Comparison of ENCODE assay signal across 26 cellular contexts in genomic region chr17:56011406-56012131, GRCh38.
DNase-seq lines count a peak whose midpoint lies in the region; ATAC-seq, FAIRE-seq and TF ChIP-seq lines count a peak whose summit lies in the region.
"Had no signal": no experiment of that assay in that cellular context is flagged by ENCODE, and none has a peak within 500 bp of the region (broad histone marks: within the 10 kb centered on the region; RNA-seq: fewer than 3 reads in every experiment).

No MANE protein-coding gene starts in this region.

- no peaks in the 10 kb centered on the region for H3K27me3 ChIP-seq in K562 (ENCODE audit: control insufficient read depth in 2 of 2, insufficient read depth in 2 of 2, low read length in 2 of 2)
- H3K27me3 ChIP-seq: MG63 had no signal

- H3K27ac Mint-ChIP-seq in activated CD4-positive, alpha-beta T cell treated with anti-CD3 and anti-CD28 coated beads for 36 hours = no peak overlapping the region
- H3K27ac Mint-ChIP-seq in activated CD4-positive, alpha-beta T cell treated with anti-CD3 and anti-CD28 coated beads, Interleukin-2, amount 10 ng/mL, durations not matched to agents 24 days and 14 days = no peak overlapping the region
- H3K27ac Mint-ChIP-seq: B cell; CD8-positive, alpha-beta T cell; HFFc6 had no signal

- no peak for TF ChIP-seq EP300 in K562 (IDR thresholded peaks at IDR 0.05; ENCODE audit: low read length)

- H3K9me3 Mint-ChIP-seq in activated CD4-positive, alpha-beta T cell treated with anti-CD3 and anti-CD28 coated beads for 36 hours (ENCODE audit: low read depth) = peaks cover 3% of the 10 kb centered on the region
- H3K9me3 Mint-ChIP-seq in activated CD4-positive, alpha-beta T cell treated with anti-CD3 and anti-CD28 coated beads, Interleukin-2, amount 10 ng/mL, durations not matched to agents 24 days and 14 days = peaks cover 8% of the 10 kb centered on the region

- intact Hi-C loops in activated CD4-positive, alpha-beta T cell treated with anti-CD3 and anti-CD28 coated beads for 36 hours (cut with DNase I, micrococcal nuclease) = no loop called here
- intact Hi-C loops in activated CD4-positive, alpha-beta T cell treated with anti-CD3 and anti-CD28 coated beads, Interleukin-2, amount 10 ng/mL, durations not matched to agents 24 days and 14 days (cut with micrococcal nuclease) = no loop called here
- intact Hi-C loops in K562 (cut with micrococcal nuclease) = no loop called here

- no peak for FAIRE-seq in K562 (lab: Jason Lieb, UNC)
- FAIRE-seq: GM12891 had no signal

- H3K4me3 ChIP-seq in K562 = no peak overlapping the region
- H3K4me3 ChIP-seq: HAP-1, MG63 had no signal

- H3K4me2 ChIP-seq in K562 (ENCODE audit: insufficient read depth, low read length) = no peak overlapping the region

- peak; percentile 57 for ATAC-seq in activated CD4-positive, alpha-beta T cell treated with anti-CD3 and anti-CD28 coated beads for 36 hours
- ATAC-seq in K562 (no peak), HG03108 (IDR thresholded peaks at IDR 0.05; ENCODE audit: unreplicated experiment) (no peak)
- ATAC-seq: CD8-positive, alpha-beta T cell had no signal

- H3K9me3 ChIP-seq in K562 (replicated peaks; ENCODE audit: control insufficient read depth, insufficient read depth, low read depth, low read length) = no peaks in the 10 kb centered on the region
- H3K9me3 ChIP-seq: Caco-2, HAP-1, MG63 had no signal

- peak; percentile 32 for DNase-seq in activated CD4-positive, alpha-beta T cell treated with anti-CD3 and anti-CD28 coated beads for 36 hours
- no peak for DNase-seq in activated CD4-positive, alpha-beta T cell treated with anti-CD3 and anti-CD28 coated beads, Interleukin-2, amount 10 ng/mL, durations not matched to agents 24 days and 14 days
- peak; percentile 15 for DNase-seq in stimulated activated CD4-positive, alpha-beta T cell treated with anti-CD3 and anti-CD28 coated beads, Interleukin-15, amount 100 ng/mL, for 24 hours
- no peak for DNase-seq in stimulated activated CD4-positive, alpha-beta T cell treated with anti-CD3 and anti-CD28 coated beads, Interleukin-4, amount 100 ng/mL, for 24 hours
- no peak for DNase-seq in K562 (ENCODE audit: extremely low read depth in 1 of 4, low spot score in 3 of 4)
- DNase-seq in DMS79 (lab: John Stamatoyannopoulos, UW) = no peak
- DNase-seq: Caco-2; CD8-positive, alpha-beta T cell; GF-D8; GOT3; HFFc6; KG1; MG63; NCI-H1105 treated with DMSO at 0.1 percent for 48 hours; NCI-H2029; NCI-H446; NCI-H524 treated with DMSO at 0.1 percent for 48 hours; NCI-H774; Right ventricle myocardium superior; RPMI8226 had no signal

- H3K4me1 ChIP-seq in K562 (replicated peaks in 1 of 2; ENCODE audit: control insufficient read depth in 2 of 2, insufficient read depth in 2 of 2, low read length in 2 of 2) = no peaks in the 10 kb centered on the region
- H3K4me1 ChIP-seq: Caco-2, HAP-1 had no signal

- no peak for TF ChIP-seq CTCF in K562 (IDR thresholded peaks at IDR 0.05 in 2 of 3, conservative IDR thresholded peaks at IDR 0.05 in 1 of 3; ENCODE audit: insufficient read depth in 2 of 3, low read depth in 1 of 3, low read length in 3 of 3)

- H3K27me3 Mint-ChIP-seq in activated CD4-positive, alpha-beta T cell treated with anti-CD3 and anti-CD28 coated beads for 36 hours = no peaks in the 10 kb centered on the region
- H3K27me3 Mint-ChIP-seq in activated CD4-positive, alpha-beta T cell treated with anti-CD3 and anti-CD28 coated beads, Interleukin-2, amount 10 ng/mL, durations not matched to agents 24 days and 14 days = peaks cover 2% of the 10 kb centered on the region
- H3K27me3 Mint-ChIP-seq: B cell had no signal

- no peaks in the 10 kb centered on the region for H3K9me1 ChIP-seq in K562 (ENCODE audit: control insufficient read depth, insufficient read depth, low read length)

- CTCF ChIA-PET in activated CD4-positive, alpha-beta T cell treated with anti-CD3 and anti-CD28 coated beads for 36 hours (lab: Charles Lee) = no interaction called here
- CTCF ChIA-PET in K562 (lab: Yijun Ruan, JAX; ENCODE audit: low intra/inter-chr PET ratio) = no interaction called here

- in situ Hi-C loops in K562 (cut with MboI) = no loop called here

- no TSS peak for BruUV-seq in K562 (replicated peaks; lab: Mats Ljungman, UMichigan)

- H3K9ac ChIP-seq in K562 (ENCODE audit: insufficient read depth in 1 of 2, low read depth in 2 of 2, low read length in 2 of 2) = no peak overlapping the region

- no peak overlapping the region for H3K27ac ChIP-seq in K562 (ENCODE audit: extremely low read depth, low read depth, low read length)
- H3K27ac ChIP-seq: 22Rv1, C4-2B had no signal

- no peak for TF ChIP-seq POLR2A in K562 (conservative IDR thresholded peaks at IDR 0.05)

- H3K4me1 Mint-ChIP-seq in activated CD4-positive, alpha-beta T cell treated with anti-CD3 and anti-CD28 coated beads for 36 hours = peaks cover 23% of the 10 kb centered on the region
- H3K4me1 Mint-ChIP-seq in activated CD4-positive, alpha-beta T cell treated with anti-CD3 and anti-CD28 coated beads, Interleukin-2, amount 10 ng/mL, durations not matched to agents 24 days and 14 days = peaks cover 4% of the 10 kb centered on the region
- H3K4me1 Mint-ChIP-seq: B cell had no signal

- TF ChIP-seq RAD21 in K562 (CRISPR knock-in tag; conservative IDR thresholded peaks at IDR 0.05 in 1 of 2, IDR thresholded peaks at IDR 0.05 in 1 of 2) = no peak

- H3K36me3 ChIP-seq in K562 (ENCODE audit: control insufficient read depth, insufficient read depth, low read length) = no peaks in the 10 kb centered on the region
- H3K36me3 ChIP-seq: HAP-1, MG63 had no signal

- peaks cover 3% of the 10 kb centered on the region for H3K36me3 Mint-ChIP-seq in activated CD4-positive, alpha-beta T cell treated with anti-CD3 and anti-CD28 coated beads for 36 hours (ENCODE audit: low read depth)
- no peaks in the 10 kb centered on the region for H3K36me3 Mint-ChIP-seq in activated CD4-positive, alpha-beta T cell treated with anti-CD3 and anti-CD28 coated beads, Interleukin-2, amount 10 ng/mL, durations not matched to agents 24 days and 14 days (ENCODE audit: low read depth)
- H3K36me3 Mint-ChIP-seq: CD8-positive, alpha-beta T cell had no signal

- 3% methylated on average over 4 of the region's 4 CpGs for WGBS in K562 (ENCODE audit: insufficient coverage, low coverage, missing lambda C conversion rate)

- no peak overlapping the region for H2AFZ ChIP-seq in K562 (ENCODE audit: low read depth, low read length)

- no peak overlapping the region for H3K4me3 Mint-ChIP-seq in activated CD4-positive, alpha-beta T cell treated with anti-CD3 and anti-CD28 coated beads for 36 hours
- no peak overlapping the region for H3K4me3 Mint-ChIP-seq in activated CD4-positive, alpha-beta T cell treated with anti-CD3 and anti-CD28 coated beads, Interleukin-2, amount 10 ng/mL, durations not matched to agents 24 days and 14 days
- H3K4me3 Mint-ChIP-seq: B cell; CD8-positive, alpha-beta T cell; HFFc6 had no signal

- POLR2A ChIA-PET in activated CD4-positive, alpha-beta T cell treated with anti-CD3 and anti-CD28 coated beads for 36 hours (lab: Charles Lee) = no interaction called here
- POLR2A ChIA-PET in K562 (lab: Yijun Ruan, JAX) = interaction anchor here (0.6 kb wide), 1 partner anchor 1008 kb away, joined by 6 read pairs; no protein-coding TSS in a partner anchor

- no peaks in the 10 kb centered on the region for H4K20me1 ChIP-seq in K562 (replicated peaks; ENCODE audit: control insufficient read depth, insufficient read depth, low read length)

- H3K79me2 ChIP-seq in K562 (ENCODE audit: control insufficient read depth, insufficient read depth, low read length) = no peaks in the 10 kb centered on the region

TF ChIP-seq in K562, 482 proteins besides CTCF, POLR2A, EP300 and RAD21:
- TF ChIP-seq CREBBP (IDR thresholded peaks at IDR 0.05; ENCODE audit: low read depth, low read length) (peak; percentile 48), GTF2A2 (tag; IDR thresholded peaks at IDR 0.05) (no peak)

Comparison
In these comparisons a context has a peak if more than half of its experiments do, and no peak if none do; other contexts are left out.
1. DNase-seq: peak in activated CD4-positive, alpha-beta T cell treated with anti-CD3 and anti-CD28 coated beads for 36 hours (single experiment) and stimulated activated CD4-positive, alpha-beta T cell treated with anti-CD3 and anti-CD28 coated beads, Interleukin-15, amount 100 ng/mL, for 24 hours (single experiment); none in activated CD4-positive, alpha-beta T cell treated with anti-CD3 and anti-CD28 coated beads, Interleukin-2, amount 10 ng/mL, durations not matched to agents 24 days and 14 days (single experiment), stimulated activated CD4-positive, alpha-beta T cell treated with anti-CD3 and anti-CD28 coated beads, Interleukin-4, amount 100 ng/mL, for 24 hours (single experiment), K562 (0 of 4) and DMS79 (single experiment).